21 cellular contexts compared by ENCODE assay signal in genomic region chr11:21132146-21132720, GRCh38.
A peak's percentile ranks its signal among the peaks of the same experiment; 100 is the strongest.
DNase-seq lines count a peak whose midpoint lies in the region; ATAC-seq, FAIRE-seq and TF ChIP-seq lines count a peak whose summit lies in the region.
"Had no signal": no experiment of that assay in that cellular context is flagged by ENCODE, and none has a peak within 500 bp of the region (broad histone marks: within the 10 kb centered on the region; RNA-seq: fewer than 3 reads in every experiment).

No MANE protein-coding gene starts in this region.

- H3K36me3 ChIP-seq in esophagus muscularis mucosa, result no peaks in the 10 kb centered on the region
- H3K36me3 ChIP-seq: BLaER1 had no signal

- FAIRE-seq in HTR-8/SVneo (lab: Jason Lieb, UNC), result peak; percentile 23
- no peak for FAIRE-seq in frontal cortex (lab: Jason Lieb, UNC)
- FAIRE-seq: GM12892, GM18507 had no signal

- no peak overlapping the region for H3K4me3 ChIP-seq in esophagus muscularis mucosa
- H3K4me3 ChIP-seq: BLaER1 had no signal

- H3K4me1 Mint-ChIP-seq in stimulated activated naive CD8-positive, alpha-beta T cell treated with anti-CD3 and anti-CD28 coated beads, Interleukin-15, amount 100 ng/mL, for 72 hours, result no peaks in the 10 kb centered on the region
- H3K4me1 Mint-ChIP-seq: CD14-positive monocyte; CD4-positive, alpha-beta memory T cell had no signal

- H3K4me1 ChIP-seq in esophagus muscularis mucosa, result no peaks in the 10 kb centered on the region
- H3K4me1 ChIP-seq: BLaER1 had no signal

- H3K27ac Mint-ChIP-seq in stimulated activated naive CD8-positive, alpha-beta T cell treated with anti-CD3 and anti-CD28 coated beads, Interleukin-15, amount 100 ng/mL, for 72 hours, result no peak overlapping the region
- H3K27ac Mint-ChIP-seq: CD4-positive, alpha-beta memory T cell; HFFc6 had no signal

- 64% methylated on average over 11 of the region's 11 CpGs for WGBS in esophagus muscularis mucosa

- ATAC-seq in omental fat pad (ENCODE audit: low FRiP score), result peak; percentile 68
- ATAC-seq in stimulated activated naive CD8-positive, alpha-beta T cell treated with anti-CD3 and anti-CD28 coated beads, Interleukin-15, amount 100 ng/mL, for 72 hours, result peak; percentile 33
- ATAC-seq: HCT116 had no signal

- intact Hi-C loops in esophagus muscularis mucosa (cut with DNase I), result no loop called here

- no peak overlapping the region for H3K27ac ChIP-seq in esophagus muscularis mucosa (replicated peaks in 1 of 4)
- H3K27ac ChIP-seq: BLaER1, HL-60 had no signal

- no peaks in the 10 kb centered on the region for H3K27me3 ChIP-seq in esophagus muscularis mucosa
- H3K27me3 ChIP-seq: BLaER1 had no signal

- H3K4me3 Mint-ChIP-seq in stimulated activated naive CD8-positive, alpha-beta T cell treated with anti-CD3 and anti-CD28 coated beads, Interleukin-15, amount 100 ng/mL, for 72 hours, result no peak overlapping the region
- H3K4me3 Mint-ChIP-seq: CD14-positive monocyte; CD4-positive, alpha-beta memory T cell; HFFc6 had no signal

- TF ChIP-seq POLR2A in esophagus muscularis mucosa (IDR thresholded peaks at IDR 0.05; ENCODE audit: low read depth), result no peak

- no peaks in the 10 kb centered on the region for H3K9me3 ChIP-seq in esophagus muscularis mucosa
- H3K9me3 ChIP-seq: BLaER1 had no signal

- H3K27me3 Mint-ChIP-seq in stimulated activated naive CD8-positive, alpha-beta T cell treated with anti-CD3 and anti-CD28 coated beads, Interleukin-15, amount 100 ng/mL, for 72 hours, result no peaks in the 10 kb centered on the region
- H3K27me3 Mint-ChIP-seq: CD4-positive, alpha-beta memory T cell had no signal

- TF ChIP-seq CTCF in esophagus muscularis mucosa (IDR thresholded peaks at IDR 0.05) (no peak), omental fat pad (IDR thresholded peaks at IDR 0.05) (no peak)

- peaks cover 0 to 12% of the 10 kb centered on the region in 2 donors for H3K9me3 Mint-ChIP-seq in stimulated activated naive CD8-positive, alpha-beta T cell treated with anti-CD3 and anti-CD28 coated beads, Interleukin-15, amount 100 ng/mL, for 72 hours

- TF ChIP-seq EP300 in esophagus muscularis mucosa (IDR thresholded peaks at IDR 0.05), result no peak

- DNase-seq in HTR-8/SVneo (ENCODE audit: insufficient read length, low spot score), result no peak
- peak; percentile 86 for DNase-seq in esophagus muscularis mucosa (ENCODE audit: extremely low spot score)
- no peak for DNase-seq in omental fat pad (ENCODE audit: low spot score)
- DNase-seq in stimulated activated naive CD8-positive, alpha-beta T cell treated with anti-CD3 and anti-CD28 coated beads, Interleukin-15, amount 100 ng/mL, for 72 hours, result no peak
- DNase-seq in NCI-H2029 treated with DMSO at 0.1 percent for 48 hours (lab: John Stamatoyannopoulos, UW), result no peak
- DNase-seq in NCI-H2029 (lab: John Stamatoyannopoulos, UW), result no peak
- DNase-seq in frontal cortex (ENCODE audit: low spot score in 2 of 2), result no peak
- DNase-seq: 8988T; CD4-positive, alpha-beta memory T cell; DMS153; DMS79; GDM1; GOT3; H7; HFFc6 had no signal
